ENCODE assay signal across 8 cellular contexts in genomic region chr22:49760630-49761571, GRCh38.
DNase-seq lines count a peak whose midpoint lies in the region; ATAC-seq and TF ChIP-seq lines count a peak whose summit lies in the region.

No MANE protein-coding gene starts in this region.

- no peak overlapping the region for H3K27ac Mint-ChIP-seq in HFFc6

- intact Hi-C loops in psoas muscle (cut with DNase I) = loop anchor here in 1 of 2 donors (10.0 kb wide), 1 partner anchor 234 kb away; no protein-coding TSS in a partner anchor
- intact Hi-C loops in sigmoid colon (cut with DNase I) = no loop called here
- intact Hi-C loops in cardiac septum (cut with DNase I) = no loop called here

- no peaks in the 10 kb centered on the region for H3K9me3 Mint-ChIP-seq in HFFc6

- H3K4me1 Mint-ChIP-seq in HFFc6 (ENCODE audit: low read depth) = no peaks in the 10 kb centered on the region

- TF ChIP-seq POLR2A in sigmoid colon (IDR thresholded peaks at IDR 0.05) = no peak

- ATAC-seq in HG03175 (IDR thresholded peaks at IDR 0.05; ENCODE audit: unreplicated experiment) = peak; percentile 67
- ATAC-seq in psoas muscle = peak in 3 of 4 donors; percentile 28 to 58 (median 40)

- TF ChIP-seq CTCF in psoas muscle (IDR thresholded peaks at IDR 0.05) (no peak), sigmoid colon (IDR thresholded peaks at IDR 0.05) (no peak), HFFc6 (IDR thresholded peaks at IDR 0.05) (no peak)

- H3K4me3 Mint-ChIP-seq in HFFc6 = no peak overlapping the region

- H3K4me1 ChIP-seq in psoas muscle (no peaks in the 10 kb centered on the region), sigmoid colon (no peaks in the 10 kb centered on the region)

- H3K27me3 ChIP-seq in psoas muscle (ENCODE audit: insufficient read depth in 3 of 3, low read length in 2 of 3) (peaks cover 0 to 5% (median 0%) of the 10 kb centered on the region in 3 donors), sigmoid colon (peaks cover 0 to 11% (median 0%) of the 10 kb centered on the region in 3 donors)

- peak; percentile 51 for DNase-seq in NK-92 treated with Interleukin-12 subunit alpha and Interleukin-12 subunit beta, amount 100 ng/mL, for 24 hours (lab: John Stamatoyannopoulos, UW)
- no peak for DNase-seq in NK-92 (lab: John Stamatoyannopoulos, UW; ENCODE audit: unreplicated experiment)
- peak; percentile 56 for DNase-seq in activated CD8-positive, alpha-beta memory T cell treated with anti-CD3 and anti-CD28 coated beads for 24 hours
- peak in 1 of 2 donors; percentile 39 for DNase-seq in psoas muscle
- DNase-seq in sigmoid colon = no peak
- no peak for DNase-seq in cardiac septum (ENCODE audit: low spot score)
- no peak for DNase-seq in HFFc6

- no peak overlapping the region for H3K4me3 ChIP-seq in psoas muscle
- H3K4me3 ChIP-seq in sigmoid colon = no peak overlapping the region

- peaks cover 15% of the 10 kb centered on the region for H3K27me3 Mint-ChIP-seq in HFFc6 (ENCODE audit: insufficient read depth)

- H3K27ac ChIP-seq in psoas muscle (no peak overlapping the region), sigmoid colon (no peak overlapping the region)

- H3K9me3 ChIP-seq in psoas muscle (no peaks in the 10 kb centered on the region), sigmoid colon (no peaks in the 10 kb centered on the region)

- 50 to 67% (median 60%) methylated on average over 13 of the region's 13 CpGs for WGBS in psoas muscle, 3 donors
- WGBS in sigmoid colon, 2 donors = 50 to 57% methylated on average over 13 of the region's 13 CpGs

- H3K36me3 Mint-ChIP-seq in HFFc6 (ENCODE audit: low read depth) = no peaks in the 10 kb centered on the region

- H3K36me3 ChIP-seq in psoas muscle (ENCODE audit: insufficient read depth in 1 of 2, low read depth in 1 of 2) (no peaks in the 10 kb centered on the region), sigmoid colon (no peaks in the 10 kb centered on the region)

- TF ChIP-seq EP300 in sigmoid colon (IDR thresholded peaks at IDR 0.05) = no peak

Comparison
In these comparisons a context has a peak if more than half of its experiments do, and no peak if none do; other contexts are left out.
1. DNase-seq: peak in NK-92 treated with Interleukin-12 subunit alpha and Interleukin-12 subunit beta, amount 100 ng/mL, for 24 hours (single experiment) and activated CD8-positive, alpha-beta memory T cell treated with anti-CD3 and anti-CD28 coated beads for 24 hours (single experiment); none in NK-92 (single experiment), sigmoid colon (single experiment), cardiac septum (single experiment) and HFFc6 (single experiment).